In the genomic region with DNA sequence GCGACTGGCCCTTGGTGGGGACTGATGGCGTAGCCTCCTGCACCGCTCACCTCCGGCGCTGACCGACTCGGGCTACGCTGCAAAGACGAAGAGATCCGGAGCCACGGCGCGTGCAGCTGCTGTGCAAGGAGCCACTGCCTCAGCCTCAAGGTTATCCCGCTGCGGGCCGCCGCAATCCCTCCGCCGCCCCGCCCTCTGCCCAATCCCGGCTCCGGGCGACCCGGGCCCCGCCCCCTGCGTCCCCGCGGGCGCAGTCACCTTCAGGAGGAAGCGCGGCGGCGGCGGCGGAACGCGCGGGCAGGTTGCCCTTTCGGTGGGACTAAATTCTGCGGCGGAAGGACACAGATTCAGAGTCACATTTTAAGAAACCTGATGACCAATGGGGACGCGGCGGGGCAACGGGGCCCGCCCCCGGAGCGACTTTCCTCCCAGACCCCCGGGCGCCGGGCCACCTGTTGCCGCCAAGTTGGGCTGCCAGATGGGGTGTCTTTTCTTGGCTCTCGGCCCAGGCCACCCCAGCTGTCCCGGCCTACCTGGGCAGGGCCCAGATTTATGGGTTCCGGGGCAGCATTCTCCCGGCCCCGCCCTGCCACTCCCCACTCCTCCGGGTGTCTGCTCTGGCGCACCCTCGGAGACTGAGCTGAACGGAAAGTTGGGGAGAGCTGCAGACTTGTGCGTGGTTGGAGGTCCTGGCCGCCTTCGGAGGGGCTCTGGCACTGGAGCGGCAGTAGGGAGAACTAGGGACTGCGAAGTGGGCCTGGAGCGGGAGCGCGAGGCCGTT, we compare ENCODE assay signal across 1 cellular context.
TF ChIP-seq lines count a peak whose summit lies in the region.

Gene PKM, minus strand, starts transcription at position 125 of the 781 bp plus-strand sequence. CDS start 12,093 bp downstream, outside the sequence.

TF ChIP-seq in WTC11, 78 proteins besides CTCF, POLR2A, EP300 and RAD21 (continued from another document):
- no peak for TF ChIP-seq PRDM15 (CRISPR knock-in tag; IDR thresholded peaks at IDR 0.05)
- TF ChIP-seq OVOL2 (CRISPR knock-in tag; IDR thresholded peaks at IDR 0.05; ENCODE audit: borderline replicate concordance), result no peak
- TF ChIP-seq NR2C2 (CRISPR knock-in tag; IDR thresholded peaks at IDR 0.05), result no peak
- peak; percentile 20; the same call in 1 of the 2 replicates for TF ChIP-seq ZNF423 (CRISPR knock-in tag; IDR thresholded peaks at IDR 0.05)
- peak; percentile 81; the same call in 1 of the 2 replicates for TF ChIP-seq MAX (CRISPR knock-in tag; IDR thresholded peaks at IDR 0.05)
